In the genomic region with DNA sequence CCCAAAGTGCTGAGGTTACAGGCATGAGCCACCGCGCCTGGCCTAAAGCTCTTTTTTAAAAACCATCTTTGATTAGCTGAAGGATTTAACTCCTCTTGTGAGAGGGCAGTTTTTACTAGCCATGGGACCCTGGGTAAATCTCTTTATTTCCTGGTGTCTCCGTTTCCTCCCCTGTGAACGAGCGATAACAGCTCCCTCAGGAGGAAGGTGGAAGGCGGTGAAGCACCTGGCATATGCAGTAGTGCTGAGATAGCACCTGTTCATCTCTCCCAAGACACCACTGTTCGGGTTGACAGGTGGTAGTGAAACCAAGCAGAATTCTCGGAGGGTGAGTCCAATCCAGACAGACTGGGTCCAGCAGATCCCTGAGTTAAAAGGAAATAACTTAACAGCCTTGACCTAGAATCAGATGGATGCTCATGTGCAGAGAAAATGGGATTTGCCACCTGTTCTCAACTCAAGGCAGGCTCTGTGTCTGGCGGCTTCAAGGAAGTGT, we compare ENCODE assay signal across 19 cellular contexts.
DNase-seq lines count a peak whose midpoint lies in the region; ATAC-seq and TF ChIP-seq lines count a peak whose summit lies in the region.
"Had no signal": no experiment of that assay in that cellular context is flagged by ENCODE, and none has a peak within 500 bp of the region (broad histone marks: within the 10 kb centered on the region; RNA-seq: fewer than 3 reads in every experiment).

No MANE protein-coding gene starts in this region.

- H3K27ac ChIP-seq in uterus, result peak overlapping the region; percentile 66 to 82
- H3K27ac ChIP-seq: C4-2B, RWPE1, SJSA1 had no signal

- no peaks in the 10 kb centered on the region for H3K9me3 Mint-ChIP-seq in activated naive CD4-positive, alpha-beta T cell treated with anti-CD3 and anti-CD28 coated beads, Interleukin-2, amount 10 ng/mL, durations not matched to agents 7 days and 5 days

- peaks cover 18% of the 10 kb centered on the region for H3K27me3 Mint-ChIP-seq in activated naive CD4-positive, alpha-beta T cell treated with anti-CD3 and anti-CD28 coated beads, Interleukin-2, amount 10 ng/mL, durations not matched to agents 7 days and 5 days

- TF ChIP-seq POLR2A in uterus (IDR thresholded peaks at IDR 0.05) (no peak), GM18505 (IDR thresholded peaks at IDR 0.05; ENCODE audit: borderline replicate concordance, extremely low read depth, insufficient read depth, insufficient read length) (no peak)

- peaks cover 3% of the 10 kb centered on the region for H3K4me1 Mint-ChIP-seq in activated naive CD4-positive, alpha-beta T cell treated with anti-CD3 and anti-CD28 coated beads, Interleukin-2, amount 10 ng/mL, durations not matched to agents 7 days and 5 days

- DNase-seq in Right ventricle myocardium superior (peak; percentile 8), left ventricle myocardium superior (no peak), NCI-H2171 treated with DMSO at 0.1 percent for 48 hours (lab: John Stamatoyannopoulos, UW) (peak; percentile 79), cerebellum (ENCODE audit: low spot score) (peak; percentile 32), uterus (no peak)
- DNase-seq in activated naive CD4-positive, alpha-beta T cell treated with anti-CD3 and anti-CD28 coated beads, Interleukin-2, amount 10 ng/mL, durations not matched to agents 7 days and 5 days, result no peak
- DNase-seq: COR-L47; DMS79; IMR-90; NCI-H1436 treated with DMSO at 0.1 percent for 48 hours; NCI-H2081 treated with DMSO at 0.1 percent for 48 hours; NCI-H446 treated with DMSO at 0.1 percent for 48 hours; NK-92 treated with Interleukin-12 subunit alpha and Interleukin-12 subunit beta, amount 100 ng/mL, for 24 hours; OCI-M1 had no signal

- no peak overlapping the region for H3K4me3 ChIP-seq in uterus
- H3K4me3 ChIP-seq: SJSA1 had no signal

- CTCF ChIA-PET in activated naive CD4-positive, alpha-beta T cell treated with anti-CD3 and anti-CD28 coated beads, Interleukin-2, amount 10 ng/mL, durations not matched to agents 7 days and 5 days (lab: Charles Lee), result no interaction called here

- H3K4me3 Mint-ChIP-seq in activated naive CD4-positive, alpha-beta T cell treated with anti-CD3 and anti-CD28 coated beads, Interleukin-2, amount 10 ng/mL, durations not matched to agents 7 days and 5 days, result no peak overlapping the region

- TF ChIP-seq CTCF in uterus (IDR thresholded peaks at IDR 0.05), result no peak

- H3K27ac Mint-ChIP-seq in activated naive CD4-positive, alpha-beta T cell treated with anti-CD3 and anti-CD28 coated beads, Interleukin-2, amount 10 ng/mL, durations not matched to agents 7 days and 5 days, result no peak overlapping the region

- no peaks in the 10 kb centered on the region for H3K36me3 ChIP-seq in uterus
- H3K36me3 ChIP-seq: SJSA1 had no signal

- no peaks in the 10 kb centered on the region for H3K27me3 ChIP-seq in uterus
- H3K27me3 ChIP-seq: SJSA1 had no signal

- intact Hi-C loops in Right ventricle myocardium superior (cut with DNase I) (no loop called here), left ventricle myocardium superior (cut with micrococcal nuclease) (no loop called here), uterus (cut with DNase I; ENCODE audit: low total_unique reads) (no loop called here)

- no peaks in the 10 kb centered on the region for H3K36me3 Mint-ChIP-seq in activated naive CD4-positive, alpha-beta T cell treated with anti-CD3 and anti-CD28 coated beads, Interleukin-2, amount 10 ng/mL, durations not matched to agents 7 days and 5 days

- no peaks in the 10 kb centered on the region for H3K9me3 ChIP-seq in uterus
- H3K9me3 ChIP-seq: SJSA1 had no signal

- no peak for ATAC-seq in Right ventricle myocardium superior (ENCODE audit: poor library complexity)
- ATAC-seq in left ventricle myocardium superior, result no peak
- no peak for ATAC-seq in GM18519 (IDR thresholded peaks at IDR 0.05; ENCODE audit: low FRiP score, unreplicated experiment)
- no peak for ATAC-seq in GM18505 (IDR thresholded peaks at IDR 0.05; ENCODE audit: unreplicated experiment)

- H3K4me1 ChIP-seq in uterus, result peaks cover 0 to 13% of the 10 kb centered on the region in 2 donors
- H3K4me1 ChIP-seq: SJSA1 had no signal

Comparison
In these comparisons a context has a peak if more than half of its experiments do, and no peak if none do; other contexts are left out.
1. DNase-seq: peak in Right ventricle myocardium superior (single experiment), NCI-H2171 treated with DMSO at 0.1 percent for 48 hours (single experiment) and cerebellum (single experiment); none in left ventricle myocardium superior (single experiment), uterus (0 of 2) and activated naive CD4-positive, alpha-beta T cell treated with anti-CD3 and anti-CD28 coated beads, Interleukin-2, amount 10 ng/mL, durations not matched to agents 7 days and 5 days (single experiment).